ENCODE assay signal across 13 cellular contexts in genomic region chr7:30789334-30789711, GRCh38. TPM values are rescaled to one million over a fixed set of nuclear protein-coding genes. Genes with fewer than 3 reads are reported as not detected.
DNase-seq lines count a peak whose midpoint lies in the region; ATAC-seq and TF ChIP-seq lines count a peak whose summit lies in the region.
"Had no signal": no experiment of that assay in that cellular context is flagged by ENCODE, and none has a peak within 500 bp of the region (broad histone marks: within the 10 kb centered on the region; RNA-seq: fewer than 3 reads in every experiment).

No MANE protein-coding gene starts in this region.

- ATAC-seq in mucosa of descending colon (peak; percentile 31), HG03439 (IDR thresholded peaks at IDR 0.05; ENCODE audit: unreplicated experiment) (no peak)
- ATAC-seq: CD8-positive, alpha-beta T cell; stimulated activated naive B cell treated with anti-CD40 and anti-IgM and Interleukin-4, amounts not matched to agents 10 μg/mL and 1 μg/mL and 100 μg/mL, for 72 hours had no signal

- no peaks in the 10 kb centered on the region for H3K4me1 ChIP-seq in mucosa of descending colon (ENCODE audit: low read depth)

- peak overlapping the region; percentile 69 for H3K27ac ChIP-seq in epithelial cell of prostate

- H3K4me3 ChIP-seq in mucosa of descending colon: no peak overlapping the region

- no peaks in the 10 kb centered on the region for H3K36me3 ChIP-seq in mucosa of descending colon (ENCODE audit: low read depth)

- intact Hi-C loops in mucosa of descending colon (cut with DNase I, micrococcal nuclease): no loop called here

- TF ChIP-seq CTCF in mucosa of descending colon (IDR thresholded peaks at IDR 0.05): no peak

- H3K9me3 ChIP-seq in mucosa of descending colon: no peaks in the 10 kb centered on the region

- DNase-seq in AML-193 (lab: John Stamatoyannopoulos, UW): peak; percentile 78
- peak; percentile 34 for DNase-seq in OCI-M1 (lab: John Stamatoyannopoulos, UW)
- peak; percentile 20 for DNase-seq in epithelial cell of prostate (ENCODE audit: low read depth, low spot score)
- DNase-seq in mucosa of descending colon: no peak
- DNase-seq in GF-D8 (lab: John Stamatoyannopoulos, UW): no peak
- DNase-seq in activated CD4-positive, alpha-beta T cell treated with anti-CD3 and anti-CD28 coated beads, Interleukin-2, amount 50 U/mL, for 48 hours: no peak
- no peak for DNase-seq in ecto neural progenitor cell (ENCODE audit: low spot score)
- DNase-seq: CD8-positive, alpha-beta T cell; mesendoderm; NCI-H1417 treated with DMSO at 0.1 percent for 48 hours; stimulated activated CD4-positive, alpha-beta T cell treated with anti-CD3 and anti-CD28 coated beads, Interleukin-12 subunit alpha, Interleukin-12 subunit beta, amount 100 ng/mL, for 4 hours; stimulated activated naive B cell treated with anti-CD40 and anti-IgM and Interleukin-4, amounts not matched to agents 10 μg/mL and 1 μg/mL and 100 μg/mL, for 72 hours had no signal

RNA-seq across cellular contexts. Expression of gene MINDY4, which starts 18.1 kb away (rescaled TPM):
- 1 to 10 TPM; 4.0 to 9.1 (median 4.7) TPM for total RNA-seq in mucosa of descending colon

RNA-seq across cellular contexts. Expression of gene INMT, which starts 37.4 kb away (rescaled TPM):
- total RNA-seq in mucosa of descending colon: 1 to 10 TPM; 1.6 to 7.5 (median 7.2) TPM

Comparison
In these comparisons a context has a peak if more than half of its experiments do, and no peak if none do; other contexts are left out.
1. DNase-seq: peak in AML-193 (2 of 2), OCI-M1 (single experiment) and epithelial cell of prostate (single experiment); none in mucosa of descending colon (0 of 3), GF-D8 (single experiment), activated CD4-positive, alpha-beta T cell treated with anti-CD3 and anti-CD28 coated beads, Interleukin-2, amount 50 U/mL, for 48 hours (0 of 2) and ecto neural progenitor cell (single experiment).